10 cellular contexts compared by ENCODE assay signal in genomic region chr12:120254809-120255208, GRCh38. TPM values are rescaled to one million over a fixed set of nuclear protein-coding genes. Genes with fewer than 3 reads are reported as not detected.
DNase-seq lines count a peak whose midpoint lies in the region; ATAC-seq and TF ChIP-seq lines count a peak whose summit lies in the region.
"Had no signal": no experiment of that assay in that cellular context is flagged by ENCODE, and none has a peak within 500 bp of the region (broad histone marks: within the 10 kb centered on the region; RNA-seq: fewer than 3 reads in every experiment).

No MANE protein-coding gene starts in this region.

- H2BK12ac ChIP-seq in trophoblast cell (ENCODE audit: low read length) = no peak overlapping the region

- H3K79me1 ChIP-seq in trophoblast cell (ENCODE audit: low read length) = peaks cover under 1% of the 10 kb centered on the region

- no peak overlapping the region for H3K9ac ChIP-seq in trophoblast cell (ENCODE audit: low read length)

- H3K18ac ChIP-seq in trophoblast cell (ENCODE audit: low read length) = no peak overlapping the region

- no peaks in the 10 kb centered on the region for H3K27me3 Mint-ChIP-seq in CD8-positive, alpha-beta T cell (ENCODE audit: low read depth)
- H3K27me3 Mint-ChIP-seq in endothelial cell (ENCODE audit: unreplicated experiment) = peaks cover 1% of the 10 kb centered on the region

- peak overlapping the region; percentile 95 for H3K27ac Mint-ChIP-seq in CD8-positive, alpha-beta T cell
- H3K27ac Mint-ChIP-seq in endothelial cell (ENCODE audit: unreplicated experiment) = peak overlapping the region; percentile 95

- no peak for DNase-seq in CD8-positive, alpha-beta T cell
- no peak for DNase-seq in RWPE1 (ENCODE audit: low spot score)
- DNase-seq in endothelial cell (ENCODE audit: low spot score) = no peak
- no peak for DNase-seq in trophoblast cell
- DNase-seq in NK-92 treated with Interleukin-12 subunit alpha and Interleukin-12 subunit beta, amount 100 ng/mL, for 24 hours (lab: John Stamatoyannopoulos, UW) = no peak
- no peak for DNase-seq in activated CD4-positive, alpha-beta T cell treated with anti-CD3 and anti-CD28 coated beads, Interleukin-2, amount 50 U/mL, for 48 hours
- DNase-seq: activated T-cell treated with anti-CD3 and anti-CD28 coated beads for 4 hours, NCI-H524 had no signal

- ATAC-seq in CD8-positive, alpha-beta T cell = no peak
- no peak for ATAC-seq in GM21423 (IDR thresholded peaks at IDR 0.05; ENCODE audit: unreplicated experiment)
- no peak for ATAC-seq in GM18870 (IDR thresholded peaks at IDR 0.05; ENCODE audit: unreplicated experiment)

- no peak overlapping the region for H2AK5ac ChIP-seq in trophoblast cell (ENCODE audit: low read length)

- H3K4me2 ChIP-seq in trophoblast cell (ENCODE audit: low read length) = no peak overlapping the region

- H4K91ac ChIP-seq in trophoblast cell (ENCODE audit: low read depth, low read length) = no peak overlapping the region

- peaks cover 30% of the 10 kb centered on the region for H3K36me3 Mint-ChIP-seq in CD8-positive, alpha-beta T cell
- peaks cover 17% of the 10 kb centered on the region for H3K36me3 Mint-ChIP-seq in endothelial cell (ENCODE audit: low read depth, unreplicated experiment)

- no peak overlapping the region for H3K14ac ChIP-seq in trophoblast cell (ENCODE audit: low read length)

- peak overlapping the region; percentile 87 for H3K4ac ChIP-seq in trophoblast cell (ENCODE audit: low read depth, low read length)

- TF ChIP-seq CTCF in CD8-positive, alpha-beta T cell (IDR thresholded peaks at IDR 0.05) = no peak
- no peak for TF ChIP-seq CTCF in RWPE1 (conservative IDR thresholded peaks at IDR 0.05; ENCODE audit: low read depth)
- peak; percentile 8 for TF ChIP-seq CTCF in endothelial cell (IDR thresholded peaks at IDR 0.05; ENCODE audit: unreplicated experiment)

- H2BK5ac ChIP-seq in trophoblast cell (ENCODE audit: low read depth, low read length, poor library complexity) = no peak overlapping the region

- peaks cover 35% of the 10 kb centered on the region for H3K79me2 ChIP-seq in trophoblast cell (ENCODE audit: control insufficient read depth, insufficient read depth, low read length, poor library complexity)

- intact Hi-C loops in CD8-positive, alpha-beta T cell (cut with DNase I, micrococcal nuclease) = loop anchor here (5.0 to 10.0 kb wide), 2 partner anchors 140 to 1042 kb away; partner anchors contain the start of genes CAMKK2 (in 1 of the 2) and RAB35 (in 1 of the 2)

- H3K27me3 ChIP-seq in CD8-positive, alpha-beta T cell (ENCODE audit: insufficient read depth, low read length) = no peaks in the 10 kb centered on the region
- H3K27me3 ChIP-seq in trophoblast cell (ENCODE audit: insufficient read depth, low read length) = no peaks in the 10 kb centered on the region

- peaks cover 81% of the 10 kb centered on the region for H3K4me1 Mint-ChIP-seq in CD8-positive, alpha-beta T cell (ENCODE audit: low read depth)
- H3K4me1 Mint-ChIP-seq in endothelial cell (ENCODE audit: unreplicated experiment) = peaks cover 74% of the 10 kb centered on the region

- WGBS in trophoblast cell (ENCODE audit: extremely low coverage, insufficient coverage, insufficient read length) = no CpG with 5 or more reads among the region's 7 CpGs

- H4K8ac ChIP-seq in trophoblast cell (ENCODE audit: low read depth, low read length) = no peak overlapping the region

- H3K23ac ChIP-seq in trophoblast cell (ENCODE audit: low read length) = no peak overlapping the region

- peaks cover 90% of the 10 kb centered on the region for H3K4me1 ChIP-seq in CD8-positive, alpha-beta T cell (ENCODE audit: insufficient read depth, low read length)
- H3K4me1 ChIP-seq in trophoblast cell (ENCODE audit: control insufficient read depth in 1 of 2, insufficient read depth in 2 of 2, low read length in 2 of 2) = peaks cover 24 to 27% of the 10 kb centered on the region in 2 experiments

- POLR2A ChIA-PET in CD8-positive, alpha-beta T cell (lab: Charles Lee) = interaction anchor here (1.1 to 10.7 kb wide), 6 partner anchors 9 to 54 kb away, joined by 3 to 81 read pairs (median 13); partner anchors contain the start of genes PXN, RNU4-1, RNU4-2 and RPLP0
- POLR2A ChIA-PET in RWPE1 (lab: Yijun Ruan, JAX; ENCODE audit: low non-redundant PET) = no interaction called here

- H2BK120ac ChIP-seq in trophoblast cell (ENCODE audit: insufficient read depth, low read length, poor library complexity) = no peak overlapping the region

- CTCF ChIA-PET in CD8-positive, alpha-beta T cell (lab: Charles Lee) = interaction anchor here (0.7 to 13.6 kb wide), 6 partner anchors 9 to 47 kb away, joined by 4 to 193 read pairs (median 49); partner anchors contain the start of genes PXN and SIRT4
- CTCF ChIA-PET in RWPE1 (lab: Yijun Ruan, JAX) = interaction anchor here (1.0 to 1.3 kb wide), 2 partner anchors 27 kb away, joined by 4 read pairs; no protein-coding TSS in a partner anchor

- no peak overlapping the region for H3K4me3 Mint-ChIP-seq in CD8-positive, alpha-beta T cell
- peak overlapping the region; percentile 37 for H3K4me3 Mint-ChIP-seq in endothelial cell (ENCODE audit: unreplicated experiment)

- no peaks in the 10 kb centered on the region for H3K9me3 Mint-ChIP-seq in CD8-positive, alpha-beta T cell
- H3K9me3 Mint-ChIP-seq in endothelial cell (ENCODE audit: unreplicated experiment) = no peaks in the 10 kb centered on the region

- H3K36me3 ChIP-seq in CD8-positive, alpha-beta T cell (ENCODE audit: insufficient read depth, low read length) = no peaks in the 10 kb centered on the region
- peaks cover 5 to 12% of the 10 kb centered on the region in 2 experiments for H3K36me3 ChIP-seq in trophoblast cell (ENCODE audit: control insufficient read depth in 1 of 2, insufficient read depth in 2 of 2, low read length in 2 of 2)

- H2AFZ ChIP-seq in trophoblast cell (ENCODE audit: insufficient read depth, low read length, poor library complexity) = no peak overlapping the region

- no peak overlapping the region for H4K12ac ChIP-seq in trophoblast cell (ENCODE audit: low read depth, low read length)

- peak overlapping the region; percentile 59 for H3K27ac ChIP-seq in CD8-positive, alpha-beta T cell (ENCODE audit: low read depth, low read length)
- H3K27ac ChIP-seq in RWPE1 (peak overlapping the region; percentile 48; the same call in 1 of the 2 replicates), trophoblast cell (ENCODE audit: low read depth, low read length) (no peak overlapping the region)

- no peaks in the 10 kb centered on the region for H3K9me3 ChIP-seq in CD8-positive, alpha-beta T cell (ENCODE audit: low read length)
- H3K9me3 ChIP-seq in trophoblast cell (ENCODE audit: insufficient read depth, low read depth, low read length) = no peaks in the 10 kb centered on the region

- no peak overlapping the region for H3K4me3 ChIP-seq in CD8-positive, alpha-beta T cell (ENCODE audit: low read depth, low read length)
- no peak overlapping the region for H3K4me3 ChIP-seq in trophoblast cell (ENCODE audit: low read depth, low read length)

RNA-seq across cellular contexts. Expression of gene PXN, which starts 10.7 kb away (rescaled TPM):
- 100 to 1,000 TPM; 170 to 171 TPM for total RNA-seq in CD8-positive, alpha-beta T cell
- 227 TPM for total RNA-seq in endothelial cell (ENCODE audit: unreplicated experiment)
- 99.6 and 100 TPM in 2 replicates for polyA plus RNA-seq in trophoblast cell (2013)

RNA-seq across cellular contexts. Expression of gene RNU4-2, which starts 36.9 kb away (rescaled TPM):
- total RNA-seq in CD8-positive, alpha-beta T cell = 1,000 to 10,000 TPM; 6,214 to 6,704 TPM
- total RNA-seq in endothelial cell (ENCODE audit: unreplicated experiment) = 7,223 TPM
- not detected in 2 replicates for polyA plus RNA-seq in trophoblast cell (2013)

RNA-seq across cellular contexts. Expression of gene RNU4-1, which starts 38.2 kb away (rescaled TPM):
- 1,000 to 10,000 TPM; 1,572 to 1,612 TPM for total RNA-seq in CD8-positive, alpha-beta T cell
- total RNA-seq in endothelial cell (ENCODE audit: unreplicated experiment) = 6,066 TPM
- not detected in 2 replicates for polyA plus RNA-seq in trophoblast cell (2013)

RNA-seq across cellular contexts. Expression of gene SIRT4, which starts 47.3 kb away (rescaled TPM):
- not detected for total RNA-seq in CD8-positive, alpha-beta T cell
- total RNA-seq in endothelial cell (ENCODE audit: unreplicated experiment) = 1.8 TPM
- 3.2 and 4.4 TPM in 2 replicates for polyA plus RNA-seq in trophoblast cell (2013)

RNA-seq across cellular contexts. Expression of gene RPLP0, which starts 53.9 kb away (rescaled TPM):
- 1,000 to 10,000 TPM; 2,094 to 2,102 TPM for total RNA-seq in CD8-positive, alpha-beta T cell
- 2,318 TPM for total RNA-seq in endothelial cell (ENCODE audit: unreplicated experiment)
- 2,531 and 2,584 TPM in 2 replicates for polyA plus RNA-seq in trophoblast cell (2013)
